Comparison of ENCODE assay signal across 9 cellular contexts in genomic region chr12:105933671-105934665, GRCh38.
DNase-seq lines count a peak whose midpoint lies in the region; ATAC-seq, FAIRE-seq and TF ChIP-seq lines count a peak whose summit lies in the region.
"Had no signal": no experiment of that assay in that cellular context is flagged by ENCODE, and none has a peak within 500 bp of the region (broad histone marks: within the 10 kb centered on the region; RNA-seq: fewer than 3 reads in every experiment).

No MANE protein-coding gene starts in this region.

- ATAC-seq in left cardiac atrium (peak; percentile 41 to 52), left lobe of liver (peak; percentile 51), aorta (ENCODE audit: low FRiP score) (peak; percentile 59)

- no peaks in the 10 kb centered on the region for H3K27me3 ChIP-seq in aorta (ENCODE audit: control insufficient read depth in 1 of 2, insufficient read depth in 2 of 2, low read length in 1 of 2)

- no peak for TF ChIP-seq POLR2A in GM12891 (IDR thresholded peaks at IDR 0.05; ENCODE audit: low read depth, low read length)

- 48% methylated on average over 13 of the region's 13 CpGs for WGBS in aorta, 2 donors

- intact Hi-C loops in left cardiac atrium (cut with DNase I) (no loop called here), cardiac septum (cut with DNase I) (no loop called here), aorta (cut with DNase I) (no loop called here)

- FAIRE-seq in GM12891 (lab: Jason Lieb, UNC) = no peak

- in situ Hi-C loops in astrocyte of the spinal cord (cut with HindIII; ENCODE audit: low sequenced_read_pairs) = no loop called here

- no peaks in the 10 kb centered on the region for H3K4me1 ChIP-seq in aorta (ENCODE audit: control insufficient read depth in 1 of 2, insufficient read depth in 2 of 2, low read length in 2 of 2)

- no peak overlapping the region for H3K27ac ChIP-seq in aorta (ENCODE audit: low read depth in 1 of 2, low read length in 2 of 2)

- DNase-seq in left cardiac atrium = peak; percentile 56
- DNase-seq in cardiac septum (ENCODE audit: low spot score) = no peak
- DNase-seq in astrocyte of the spinal cord (ENCODE audit: low read depth, low spot score) = peak; percentile 97
- no peak for DNase-seq in left lobe of liver (ENCODE audit: low spot score)
- peak in 1 of 2 donors; percentile 72 for DNase-seq in aorta
- DNase-seq in effector CD4-positive, alpha-beta T cell = no peak
- no peak for DNase-seq in NCI-H510A (lab: John Stamatoyannopoulos, UW)
- DNase-seq in GM12891 (ENCODE audit: insufficient read length, low spot score) = no peak
- DNase-seq: Calu3 had no signal

- no peak for TF ChIP-seq CTCF in astrocyte of the spinal cord (IDR thresholded peaks at IDR 0.05; ENCODE audit: low read depth, low read length)

- H3K4me3 ChIP-seq in astrocyte of the spinal cord (ENCODE audit: low read depth, low read length) (no peak overlapping the region), aorta (ENCODE audit: low read length in 2 of 2) (no peak overlapping the region)

- H3K9me3 ChIP-seq in aorta (ENCODE audit: control insufficient read depth, low read length) = no peaks in the 10 kb centered on the region

- no peaks in the 10 kb centered on the region for H3K36me3 ChIP-seq in aorta (ENCODE audit: control insufficient read depth in 1 of 2, insufficient read depth in 2 of 2, low read length in 1 of 2)

TF ChIP-seq in GM12891, 5 proteins besides CTCF, POLR2A, EP300 and RAD21:
- TF ChIP-seq PAX5 (IDR thresholded peaks at IDR 0.05; ENCODE audit: insufficient read depth, low read length, severe bottlenecking) (no peak), POU2F2 (IDR thresholded peaks at IDR 0.05; ENCODE audit: low read depth, low read length) (no peak), SPI1 (IDR thresholded peaks at IDR 0.05; ENCODE audit: low read depth, low read length) (no peak), TAF1 (IDR thresholded peaks at IDR 0.05; ENCODE audit: low read depth, low read length) (no peak), POLR2AphosphoS5 (IDR thresholded peaks at IDR 0.05; ENCODE audit: low read depth, low read length) (no peak)

Comparison
In these comparisons a context has a peak if more than half of its experiments do, and no peak if none do; other contexts are left out.
1. DNase-seq: peak in left cardiac atrium (single experiment) and astrocyte of the spinal cord (single experiment); none in cardiac septum (single experiment), left lobe of liver (single experiment), effector CD4-positive, alpha-beta T cell (single experiment), NCI-H510A (single experiment) and GM12891 (single experiment).
2. Peak in every context shown above with its lines, with median percentiles within 50 percentile points of each other: ATAC-seq.